19 cellular contexts compared by ENCODE assay signal in genomic region chr2:71410716-71411115, GRCh38. TPM values are rescaled to one million over a fixed set of nuclear protein-coding genes. Genes with fewer than 3 reads are reported as not detected.
DNase-seq lines count a peak whose midpoint lies in the region; ATAC-seq and TF ChIP-seq lines count a peak whose summit lies in the region.
"Had no signal": no experiment of that assay in that cellular context is flagged by ENCODE, and none has a peak within 500 bp of the region (broad histone marks: within the 10 kb centered on the region; RNA-seq: fewer than 3 reads in every experiment).

No MANE protein-coding gene starts in this region.

- TF ChIP-seq CTCF in mesothelial cell of epicardium (IDR thresholded peaks at IDR 0.05; ENCODE audit: unreplicated experiment) (no peak), lower lobe of right lung (IDR thresholded peaks at IDR 0.05) (no peak)

- H3K4me3 Mint-ChIP-seq in activated naive CD8-positive, alpha-beta T cell = no peak overlapping the region
- H3K4me3 Mint-ChIP-seq in activated naive CD8-positive, alpha-beta T cell treated with anti-CD3 and anti-CD28 coated beads, Interleukin-2, amount 50 U/mL, for 24 hours = no peak overlapping the region
- H3K4me3 Mint-ChIP-seq in mesothelial cell of epicardium = no peak overlapping the region
- H3K4me3 Mint-ChIP-seq: CD14-positive monocyte had no signal

- H3K27ac ChIP-seq in lower lobe of right lung = no peak overlapping the region
- H3K27ac ChIP-seq: GM23248, PC-9 had no signal

- H3K4me1 ChIP-seq in lower lobe of right lung = no peaks in the 10 kb centered on the region

- H3K9me3 ChIP-seq in lower lobe of right lung = no peaks in the 10 kb centered on the region

- DNase-seq in activated naive CD8-positive, alpha-beta T cell treated with anti-CD3 and anti-CD28 coated beads, Interleukin-2, amount 50 U/mL, for 24 hours = no peak
- peak; percentile 7 for DNase-seq in RKO (ENCODE audit: low spot score)
- DNase-seq in mesothelial cell of epicardium (ENCODE audit: low spot score in 2 of 2, unreplicated experiment in 2 of 2) = no peak
- no peak for DNase-seq in cerebellar nuclear complex (lab: John Stamatoyannopoulos, UW)
- DNase-seq in lower lobe of right lung = no peak
- no peak for DNase-seq in stimulated activated naive CD4-positive, alpha-beta T cell treated with Interleukin-2 at 50 U/mL for 16 hours (lab: John Stamatoyannopoulos, UW)
- no peak for DNase-seq in NCI-H2107 treated with DMSO at 0.1 percent for 48 hours (lab: John Stamatoyannopoulos, UW; ENCODE audit: unreplicated experiment)
- DNase-seq: DMS79 treated with DMSO at 0.1 percent for 48 hours, GF-D8, GM23248, KG1, NCI-H1105, NCI-H1694 treated with DMSO at 0.1 percent for 48 hours, NCI-H446 treated with DMSO at 0.1 percent for 48 hours, NCI-H774, PC-9, Right ventricle myocardium superior had no signal

- peaks cover 7% of the 10 kb centered on the region for H3K4me1 Mint-ChIP-seq in activated naive CD8-positive, alpha-beta T cell (ENCODE audit: low read depth)
- H3K4me1 Mint-ChIP-seq in activated naive CD8-positive, alpha-beta T cell treated with anti-CD3 and anti-CD28 coated beads, Interleukin-2, amount 50 U/mL, for 24 hours = no peaks in the 10 kb centered on the region
- no peaks in the 10 kb centered on the region for H3K4me1 Mint-ChIP-seq in mesothelial cell of epicardium
- H3K4me1 Mint-ChIP-seq: CD14-positive monocyte had no signal

- intact Hi-C loops in lower lobe of right lung (cut with DNase I) = no loop called here

- H3K36me3 Mint-ChIP-seq in activated naive CD8-positive, alpha-beta T cell = peaks cover 29% of the 10 kb centered on the region
- peaks cover 43% of the 10 kb centered on the region for H3K36me3 Mint-ChIP-seq in activated naive CD8-positive, alpha-beta T cell treated with anti-CD3 and anti-CD28 coated beads, Interleukin-2, amount 50 U/mL, for 24 hours (ENCODE audit: low read depth)
- H3K36me3 Mint-ChIP-seq in mesothelial cell of epicardium = peaks cover 31% of the 10 kb centered on the region

- no peak overlapping the region for H3K4me3 ChIP-seq in lower lobe of right lung
- H3K4me3 ChIP-seq: GM23248, PC-9 had no signal

- no peaks in the 10 kb centered on the region for H3K27me3 ChIP-seq in lower lobe of right lung (ENCODE audit: low read depth)

- H3K36me3 ChIP-seq in lower lobe of right lung = peaks cover 40% of the 10 kb centered on the region

- no peaks in the 10 kb centered on the region for H3K27me3 Mint-ChIP-seq in activated naive CD8-positive, alpha-beta T cell
- H3K27me3 Mint-ChIP-seq in activated naive CD8-positive, alpha-beta T cell treated with anti-CD3 and anti-CD28 coated beads, Interleukin-2, amount 50 U/mL, for 24 hours = no peaks in the 10 kb centered on the region
- no peaks in the 10 kb centered on the region for H3K27me3 Mint-ChIP-seq in mesothelial cell of epicardium (ENCODE audit: low read depth)

- peaks cover 3% of the 10 kb centered on the region for H3K9me3 Mint-ChIP-seq in activated naive CD8-positive, alpha-beta T cell (ENCODE audit: low read depth)
- peaks cover 4% of the 10 kb centered on the region for H3K9me3 Mint-ChIP-seq in activated naive CD8-positive, alpha-beta T cell treated with anti-CD3 and anti-CD28 coated beads, Interleukin-2, amount 50 U/mL, for 24 hours
- H3K9me3 Mint-ChIP-seq in mesothelial cell of epicardium = peaks cover 4% of the 10 kb centered on the region

- no peak for ATAC-seq in activated naive CD8-positive, alpha-beta T cell treated with anti-CD3 and anti-CD28 coated beads, Interleukin-2, amount 50 U/mL, for 24 hours
- no peak for ATAC-seq in lower lobe of right lung

- H3K27ac Mint-ChIP-seq in activated naive CD8-positive, alpha-beta T cell = peak overlapping the region; percentile 41
- H3K27ac Mint-ChIP-seq in activated naive CD8-positive, alpha-beta T cell treated with anti-CD3 and anti-CD28 coated beads, Interleukin-2, amount 50 U/mL, for 24 hours = no peak overlapping the region
- peak overlapping the region; percentile 75 for H3K27ac Mint-ChIP-seq in mesothelial cell of epicardium

RNA-seq across cellular contexts. Expression of gene DYSF, which starts 42.6 kb away (rescaled TPM):
- 0.96 to 2.1 TPM (median 1.4 TPM) in 3 replicates for total RNA-seq in mesothelial cell of epicardium
- total RNA-seq in lower lobe of right lung = 41.2 TPM

Comparison
In these comparisons a context has a peak if more than half of its experiments do, and no peak if none do; other contexts are left out.
1. RNA of gene DYSF, which starts 42.6 kb away (total RNA-seq): 41.2 TPM in lower lobe of right lung (single experiment); 0.96 to 2.1 TPM in mesothelial cell of epicardium; every median in the first group is over 10 times any median in the second.